7 cellular contexts compared by ENCODE assay signal in genomic region chr20:60454491-60454890, GRCh38.
"Had no signal": no experiment of that assay in that cellular context is flagged by ENCODE, and none has a peak within 500 bp of the region (broad histone marks: within the 10 kb centered on the region; RNA-seq: fewer than 3 reads in every experiment).

No MANE protein-coding gene starts in this region.

- H3K4me3 Mint-ChIP-seq: GM23338, H9, IgD-negative memory B cell had no signal

- H2AFZ ChIP-seq: GM23338 had no signal

- H3K27ac Mint-ChIP-seq: GM23338, H9, IgD-negative memory B cell had no signal

- H3K4me1 Mint-ChIP-seq: GM23338, IgD-negative memory B cell had no signal

- H3K9me3 Mint-ChIP-seq: GM23338, H9 had no signal

- H3K4me3 ChIP-seq: GM23338 had no signal

- FAIRE-seq: H54, HepG2 had no signal

- H3K36me3 Mint-ChIP-seq: IgD-negative memory B cell had no signal

- DNase-seq: HCEC 1CT, KBM-7 had no signal

- H3K4me2 ChIP-seq: GM23338 had no signal

- H3K27me3 Mint-ChIP-seq: IgD-negative memory B cell had no signal
